ENCODE assay signal across 1 cellular context in the genomic region with DNA sequence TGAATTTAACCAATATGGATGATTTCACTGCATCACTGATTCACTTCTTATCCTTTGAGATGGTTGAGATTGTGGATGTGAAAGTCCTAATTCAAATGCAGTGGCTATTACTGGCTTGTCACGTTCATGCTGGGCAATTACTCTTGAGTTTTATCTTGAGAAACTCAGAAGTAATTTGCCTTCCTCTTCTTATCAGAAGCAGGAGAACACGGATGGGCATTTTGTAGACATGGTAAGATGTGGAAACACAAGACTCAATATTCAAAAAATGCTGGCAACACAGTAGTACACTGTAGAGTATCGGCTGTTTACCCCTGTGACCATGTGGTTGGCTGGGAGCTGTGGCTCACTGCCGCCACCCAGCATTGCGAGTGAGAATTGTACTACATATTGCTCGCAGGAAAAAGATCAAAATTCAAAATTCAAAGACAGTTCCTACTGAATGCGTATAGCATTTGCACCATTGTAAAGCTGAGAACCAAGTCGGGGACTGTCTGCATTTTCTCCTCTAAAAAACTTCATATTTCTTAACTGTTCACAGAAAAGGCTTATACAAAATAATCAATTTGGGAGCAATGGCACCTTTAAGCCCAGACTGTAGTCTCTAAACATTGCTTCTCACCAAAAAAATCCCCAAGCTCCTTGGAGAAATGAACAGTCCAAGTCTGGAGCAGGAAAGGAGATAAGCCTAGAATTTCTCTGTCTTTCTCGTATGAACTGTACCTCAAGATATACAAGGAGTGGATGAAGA.
TF ChIP-seq lines count a peak whose summit lies in the region.

No MANE protein-coding gene starts in this region.

TF ChIP-seq in K562, 482 proteins besides CTCF, POLR2A, EP300 and RAD21 (continued from another document and continues in another):
- TF ChIP-seq RBM14 (IDR thresholded peaks at IDR 0.05; ENCODE audit: borderline replicate concordance, insufficient read depth, low read depth, low read length) (no peak), NCOA1 (IDR thresholded peaks at IDR 0.05; ENCODE audit: low read depth) (no peak), SPI1 (IDR thresholded peaks at IDR 0.05; ENCODE audit: borderline replicate concordance, low read depth, low read length) (no peak), NFATC3 (IDR thresholded peaks at IDR 0.05) (no peak), HDAC2 (IDR thresholded peaks at IDR 0.05) (0 out of 2 replicates have a peak, but pooled peaks have one; percentile 16), ZEB2 (IDR thresholded peaks at IDR 0.05) (no peak), BHLHE40 (IDR thresholded peaks at IDR 0.05; ENCODE audit: low read length) (no peak), EP400 (IDR thresholded peaks at IDR 0.05) (peak; percentile 58), ZNF589 (CRISPR knock-in tag; IDR thresholded peaks at IDR 0.05; ENCODE audit: low read depth) (no peak), KLF10 (CRISPR knock-in tag; IDR thresholded peaks at IDR 0.05) (no peak), TBP (optimal IDR thresholded peaks at IDR 0.05; ENCODE audit: low read depth, low read length) (no peak), CBX5 (IDR thresholded peaks at IDR 0.05; ENCODE audit: borderline replicate concordance, low read depth) (peak; percentile 90), JUND (IDR thresholded peaks at IDR 0.05; ENCODE audit: borderline replicate concordance, low read depth, low read length) (peak; percentile 47), JUND (tag; IDR thresholded peaks at IDR 0.05; ENCODE audit: borderline replicate concordance, low read depth, low read length) (no peak), ARNT (IDR thresholded peaks at IDR 0.05) (no peak), MECOM (CRISPR knock-in tag; IDR thresholded peaks at IDR 0.05) (no peak), MTA1 (IDR thresholded peaks at IDR 0.05; ENCODE audit: borderline replicate concordance) (no peak), ZC3H8 (IDR thresholded peaks at IDR 0.05) (no peak), SRF (CRISPR knock-in tag; IDR thresholded peaks at IDR 0.05) (no peak), SOX6 (IDR thresholded peaks at IDR 0.05) (peak; percentile 32; the same call in 1 of the 2 replicates), ZNF584 (CRISPR knock-in tag; IDR thresholded peaks at IDR 0.05; ENCODE audit: low read depth) (no peak), IFI16 (CRISPR knock-in tag; IDR thresholded peaks at IDR 0.05) (no peak), U2AF1 (optimal IDR thresholded peaks at IDR 0.05; ENCODE audit: low read depth, low read length) (no peak), NCOR1 (IDR thresholded peaks at IDR 0.05) (no peak), STAT5A (IDR thresholded peaks at IDR 0.05; ENCODE audit: borderline replicate concordance, low read length) (0 out of 2 replicates have a peak, but pooled peaks have one; percentile 11), ESRRA (IDR thresholded peaks at IDR 0.05; ENCODE audit: borderline replicate concordance, low read depth) (no peak), POLR3A (IDR thresholded peaks at IDR 0.05; ENCODE audit: borderline replicate concordance, extremely low read depth, insufficient read depth, insufficient read length) (no peak), ILF3 (IDR thresholded peaks at IDR 0.05; ENCODE audit: borderline replicate concordance) (no peak), SMARCB1 (IDR thresholded peaks at IDR 0.05; ENCODE audit: insufficient read length, low read depth) (no peak), MEF2A (IDR thresholded peaks at IDR 0.05; ENCODE audit: control insufficient read depth, low read depth, low read length) (no peak), ZNF778 (CRISPR knock-in tag; IDR thresholded peaks at IDR 0.05) (no peak)
- TF ChIP-seq, protein P1, sequence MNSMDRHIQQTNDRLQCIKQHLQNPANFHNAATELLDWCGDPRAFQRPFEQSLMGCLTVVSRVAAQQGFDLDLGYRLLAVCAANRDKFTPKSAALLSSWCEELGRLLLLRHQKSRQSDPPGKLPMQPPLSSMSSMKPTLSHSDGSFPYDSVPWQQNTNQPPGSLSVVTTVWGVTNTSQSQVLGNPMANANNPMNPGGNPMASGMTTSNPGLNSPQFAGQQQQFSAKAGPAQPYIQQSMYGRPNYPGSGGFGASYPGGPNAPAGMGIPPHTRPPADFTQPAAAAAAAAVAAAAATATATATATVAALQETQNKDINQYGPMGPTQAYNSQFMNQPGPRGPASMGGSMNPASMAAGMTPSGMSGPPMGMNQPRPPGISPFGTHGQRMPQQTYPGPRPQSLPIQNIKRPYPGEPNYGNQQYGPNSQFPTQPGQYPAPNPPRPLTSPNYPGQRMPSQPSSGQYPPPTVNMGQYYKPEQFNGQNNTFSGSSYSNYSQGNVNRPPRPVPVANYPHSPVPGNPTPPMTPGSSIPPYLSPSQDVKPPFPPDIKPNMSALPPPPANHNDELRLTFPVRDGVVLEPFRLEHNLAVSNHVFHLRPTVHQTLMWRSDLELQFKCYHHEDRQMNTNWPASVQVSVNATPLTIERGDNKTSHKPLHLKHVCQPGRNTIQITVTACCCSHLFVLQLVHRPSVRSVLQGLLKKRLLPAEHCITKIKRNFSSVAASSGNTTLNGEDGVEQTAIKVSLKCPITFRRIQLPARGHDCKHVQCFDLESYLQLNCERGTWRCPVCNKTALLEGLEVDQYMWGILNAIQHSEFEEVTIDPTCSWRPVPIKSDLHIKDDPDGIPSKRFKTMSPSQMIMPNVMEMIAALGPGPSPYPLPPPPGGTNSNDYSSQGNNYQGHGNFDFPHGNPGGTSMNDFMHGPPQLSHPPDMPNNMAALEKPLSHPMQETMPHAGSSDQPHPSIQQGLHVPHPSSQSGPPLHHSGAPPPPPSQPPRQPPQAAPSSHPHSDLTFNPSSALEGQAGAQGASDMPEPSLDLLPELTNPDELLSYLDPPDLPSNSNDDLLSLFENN (IDR thresholded peaks at IDR 0.05; ENCODE audit: low read depth in 2 of 2, low read length in 2 of 2): no peak
- TF ChIP-seq, protein P2, sequence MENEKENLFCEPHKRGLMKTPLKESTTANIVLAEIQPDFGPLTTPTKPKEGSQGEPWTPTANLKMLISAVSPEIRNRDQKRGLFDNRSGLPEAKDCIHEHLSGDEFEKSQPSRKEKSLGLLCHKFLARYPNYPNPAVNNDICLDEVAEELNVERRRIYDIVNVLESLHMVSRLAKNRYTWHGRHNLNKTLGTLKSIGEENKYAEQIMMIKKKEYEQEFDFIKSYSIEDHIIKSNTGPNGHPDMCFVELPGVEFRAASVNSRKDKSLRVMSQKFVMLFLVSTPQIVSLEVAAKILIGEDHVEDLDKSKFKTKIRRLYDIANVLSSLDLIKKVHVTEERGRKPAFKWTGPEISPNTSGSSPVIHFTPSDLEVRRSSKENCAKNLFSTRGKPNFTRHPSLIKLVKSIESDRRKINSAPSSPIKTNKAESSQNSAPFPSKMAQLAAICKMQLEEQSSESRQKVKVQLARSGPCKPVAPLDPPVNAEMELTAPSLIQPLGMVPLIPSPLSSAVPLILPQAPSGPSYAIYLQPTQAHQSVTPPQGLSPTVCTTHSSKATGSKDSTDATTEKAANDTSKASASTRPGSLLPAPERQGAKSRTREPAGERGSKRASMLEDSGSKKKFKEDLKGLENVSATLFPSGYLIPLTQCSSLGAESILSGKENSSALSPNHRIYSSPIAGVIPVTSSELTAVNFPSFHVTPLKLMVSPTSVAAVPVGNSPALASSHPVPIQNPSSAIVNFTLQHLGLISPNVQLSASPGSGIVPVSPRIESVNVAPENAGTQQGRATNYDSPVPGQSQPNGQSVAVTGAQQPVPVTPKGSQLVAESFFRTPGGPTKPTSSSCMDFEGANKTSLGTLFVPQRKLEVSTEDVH (IDR thresholded peaks at IDR 0.05; ENCODE audit: low read depth, partially characterized antibody): no peak
- TF ChIP-seq, protein P3, sequence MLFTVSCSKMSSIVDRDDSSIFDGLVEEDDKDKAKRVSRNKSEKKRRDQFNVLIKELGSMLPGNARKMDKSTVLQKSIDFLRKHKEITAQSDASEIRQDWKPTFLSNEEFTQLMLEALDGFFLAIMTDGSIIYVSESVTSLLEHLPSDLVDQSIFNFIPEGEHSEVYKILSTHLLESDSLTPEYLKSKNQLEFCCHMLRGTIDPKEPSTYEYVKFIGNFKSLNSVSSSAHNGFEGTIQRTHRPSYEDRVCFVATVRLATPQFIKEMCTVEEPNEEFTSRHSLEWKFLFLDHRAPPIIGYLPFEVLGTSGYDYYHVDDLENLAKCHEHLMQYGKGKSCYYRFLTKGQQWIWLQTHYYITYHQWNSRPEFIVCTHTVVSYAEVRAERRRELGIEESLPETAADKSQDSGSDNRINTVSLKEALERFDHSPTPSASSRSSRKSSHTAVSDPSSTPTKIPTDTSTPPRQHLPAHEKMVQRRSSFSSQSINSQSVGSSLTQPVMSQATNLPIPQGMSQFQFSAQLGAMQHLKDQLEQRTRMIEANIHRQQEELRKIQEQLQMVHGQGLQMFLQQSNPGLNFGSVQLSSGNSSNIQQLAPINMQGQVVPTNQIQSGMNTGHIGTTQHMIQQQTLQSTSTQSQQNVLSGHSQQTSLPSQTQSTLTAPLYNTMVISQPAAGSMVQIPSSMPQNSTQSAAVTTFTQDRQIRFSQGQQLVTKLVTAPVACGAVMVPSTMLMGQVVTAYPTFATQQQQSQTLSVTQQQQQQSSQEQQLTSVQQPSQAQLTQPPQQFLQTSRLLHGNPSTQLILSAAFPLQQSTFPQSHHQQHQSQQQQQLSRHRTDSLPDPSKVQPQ (CRISPR knock-in tag; IDR thresholded peaks at IDR 0.05; ENCODE audit: borderline replicate concordance): no peak
- TF ChIP-seq, protein P4, sequence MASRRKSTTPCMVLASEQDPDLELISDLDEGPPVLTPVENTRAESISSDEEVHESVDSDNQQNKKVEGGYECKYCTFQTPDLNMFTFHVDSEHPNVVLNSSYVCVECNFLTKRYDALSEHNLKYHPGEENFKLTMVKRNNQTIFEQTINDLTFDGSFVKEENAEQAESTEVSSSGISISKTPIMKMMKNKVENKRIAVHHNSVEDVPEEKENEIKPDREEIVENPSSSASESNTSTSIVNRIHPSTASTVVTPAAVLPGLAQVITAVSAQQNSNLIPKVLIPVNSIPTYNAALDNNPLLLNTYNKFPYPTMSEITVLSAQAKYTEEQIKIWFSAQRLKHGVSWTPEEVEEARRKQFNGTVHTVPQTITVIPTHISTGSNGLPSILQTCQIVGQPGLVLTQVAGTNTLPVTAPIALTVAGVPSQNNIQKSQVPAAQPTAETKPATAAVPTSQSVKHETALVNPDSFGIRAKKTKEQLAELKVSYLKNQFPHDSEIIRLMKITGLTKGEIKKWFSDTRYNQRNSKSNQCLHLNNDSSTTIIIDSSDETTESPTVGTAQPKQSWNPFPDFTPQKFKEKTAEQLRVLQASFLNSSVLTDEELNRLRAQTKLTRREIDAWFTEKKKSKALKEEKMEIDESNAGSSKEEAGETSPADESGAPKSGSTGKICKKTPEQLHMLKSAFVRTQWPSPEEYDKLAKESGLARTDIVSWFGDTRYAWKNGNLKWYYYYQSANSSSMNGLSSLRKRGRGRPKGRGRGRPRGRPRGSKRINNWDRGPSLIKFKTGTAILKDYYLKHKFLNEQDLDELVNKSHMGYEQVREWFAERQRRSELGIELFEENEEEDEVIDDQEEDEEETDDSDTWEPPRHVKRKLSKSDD (conservative IDR thresholded peaks at IDR 0.05; ENCODE audit: low read length): 0 out of 2 replicates have a peak, but pooled peaks have one; percentile 53
- TF ChIP-seq, protein P5, sequence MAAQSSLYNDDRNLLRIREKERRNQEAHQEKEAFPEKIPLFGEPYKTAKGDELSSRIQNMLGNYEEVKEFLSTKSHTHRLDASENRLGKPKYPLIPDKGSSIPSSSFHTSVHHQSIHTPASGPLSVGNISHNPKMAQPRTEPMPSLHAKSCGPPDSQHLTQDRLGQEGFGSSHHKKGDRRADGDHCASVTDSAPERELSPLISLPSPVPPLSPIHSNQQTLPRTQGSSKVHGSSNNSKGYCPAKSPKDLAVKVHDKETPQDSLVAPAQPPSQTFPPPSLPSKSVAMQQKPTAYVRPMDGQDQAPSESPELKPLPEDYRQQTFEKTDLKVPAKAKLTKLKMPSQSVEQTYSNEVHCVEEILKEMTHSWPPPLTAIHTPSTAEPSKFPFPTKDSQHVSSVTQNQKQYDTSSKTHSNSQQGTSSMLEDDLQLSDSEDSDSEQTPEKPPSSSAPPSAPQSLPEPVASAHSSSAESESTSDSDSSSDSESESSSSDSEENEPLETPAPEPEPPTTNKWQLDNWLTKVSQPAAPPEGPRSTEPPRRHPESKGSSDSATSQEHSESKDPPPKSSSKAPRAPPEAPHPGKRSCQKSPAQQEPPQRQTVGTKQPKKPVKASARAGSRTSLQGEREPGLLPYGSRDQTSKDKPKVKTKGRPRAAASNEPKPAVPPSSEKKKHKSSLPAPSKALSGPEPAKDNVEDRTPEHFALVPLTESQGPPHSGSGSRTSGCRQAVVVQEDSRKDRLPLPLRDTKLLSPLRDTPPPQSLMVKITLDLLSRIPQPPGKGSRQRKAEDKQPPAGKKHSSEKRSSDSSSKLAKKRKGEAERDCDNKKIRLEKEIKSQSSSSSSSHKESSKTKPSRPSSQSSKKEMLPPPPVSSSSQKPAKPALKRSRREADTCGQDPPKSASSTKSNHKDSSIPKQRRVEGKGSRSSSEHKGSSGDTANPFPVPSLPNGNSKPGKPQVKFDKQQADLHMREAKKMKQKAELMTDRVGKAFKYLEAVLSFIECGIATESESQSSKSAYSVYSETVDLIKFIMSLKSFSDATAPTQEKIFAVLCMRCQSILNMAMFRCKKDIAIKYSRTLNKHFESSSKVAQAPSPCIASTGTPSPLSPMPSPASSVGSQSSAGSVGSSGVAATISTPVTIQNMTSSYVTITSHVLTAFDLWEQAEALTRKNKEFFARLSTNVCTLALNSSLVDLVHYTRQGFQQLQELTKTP (IDR thresholded peaks at IDR 0.05; ENCODE audit: low read depth in 1 of 2, partially characterized antibody in 2 of 2): no peak
- TF ChIP-seq, protein P6, sequence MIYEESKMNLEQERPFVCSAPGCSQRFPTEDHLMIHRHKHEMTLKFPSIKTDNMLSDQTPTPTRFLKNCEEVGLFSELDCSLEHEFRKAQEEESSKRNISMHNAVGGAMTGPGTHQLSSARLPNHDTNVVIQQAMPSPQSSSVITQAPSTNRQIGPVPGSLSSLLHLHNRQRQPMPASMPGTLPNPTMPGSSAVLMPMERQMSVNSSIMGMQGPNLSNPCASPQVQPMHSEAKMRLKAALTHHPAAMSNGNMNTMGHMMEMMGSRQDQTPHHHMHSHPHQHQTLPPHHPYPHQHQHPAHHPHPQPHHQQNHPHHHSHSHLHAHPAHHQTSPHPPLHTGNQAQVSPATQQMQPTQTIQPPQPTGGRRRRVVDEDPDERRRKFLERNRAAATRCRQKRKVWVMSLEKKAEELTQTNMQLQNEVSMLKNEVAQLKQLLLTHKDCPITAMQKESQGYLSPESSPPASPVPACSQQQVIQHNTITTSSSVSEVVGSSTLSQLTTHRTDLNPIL (CRISPR knock-in tag; IDR thresholded peaks at IDR 0.05): no peak
- TF ChIP-seq, protein P7, sequence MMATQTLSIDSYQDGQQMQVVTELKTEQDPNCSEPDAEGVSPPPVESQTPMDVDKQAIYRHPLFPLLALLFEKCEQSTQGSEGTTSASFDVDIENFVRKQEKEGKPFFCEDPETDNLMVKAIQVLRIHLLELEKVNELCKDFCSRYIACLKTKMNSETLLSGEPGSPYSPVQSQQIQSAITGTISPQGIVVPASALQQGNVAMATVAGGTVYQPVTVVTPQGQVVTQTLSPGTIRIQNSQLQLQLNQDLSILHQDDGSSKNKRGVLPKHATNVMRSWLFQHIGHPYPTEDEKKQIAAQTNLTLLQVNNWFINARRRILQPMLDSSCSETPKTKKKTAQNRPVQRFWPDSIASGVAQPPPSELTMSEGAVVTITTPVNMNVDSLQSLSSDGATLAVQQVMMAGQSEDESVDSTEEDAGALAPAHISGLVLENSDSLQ (IDR thresholded peaks at IDR 0.05): no peak
